1 cellular context compared by ENCODE assay signal in genomic region chr7:128860158-128861073, GRCh38.
TF ChIP-seq lines count a peak whose summit lies in the region.

No MANE protein-coding gene starts in this region.

TF ChIP-seq in K562, 482 proteins besides CTCF, POLR2A, EP300 and RAD21 (continued from another document and continues in another):
- TF ChIP-seq REST (CRISPR knock-in tag; IDR thresholded peaks at IDR 0.05; ENCODE audit: low read depth) (peak; percentile 26; the same call in 1 of the 2 replicates), PRMT5 (CRISPR knock-in tag; IDR thresholded peaks at IDR 0.05) (no peak), ZNF41 (CRISPR knock-in tag; conservative IDR thresholded peaks at IDR 0.05) (no peak; the same call in none of the 2 replicates), RBM17 (IDR thresholded peaks at IDR 0.05; ENCODE audit: borderline replicate concordance, low read depth, low read length) (no peak), TRIM28 (IDR thresholded peaks at IDR 0.05) (peak; percentile 81; the same call in 1 of the 2 replicates), NFRKB (IDR thresholded peaks at IDR 0.05; ENCODE audit: low read depth) (peak; percentile 30; the same call in 1 of the 2 replicates), CHD2 (IDR thresholded peaks at IDR 0.05; ENCODE audit: low read depth, low read length) (no peak; the same call in 1 of the 2 replicates), ELF1 (tag; IDR thresholded peaks at IDR 0.05) (no peak), FOXJ3 (CRISPR knock-in tag; IDR thresholded peaks at IDR 0.05) (no peak), HNRNPUL1 (IDR thresholded peaks at IDR 0.05; ENCODE audit: low read length) (no peak), CREB5 (CRISPR knock-in tag; IDR thresholded peaks at IDR 0.05) (no peak), ZFP1 (CRISPR knock-in tag; IDR thresholded peaks at IDR 0.05) (no peak), GTF3C2 (IDR thresholded peaks at IDR 0.05; ENCODE audit: borderline replicate concordance, extremely low read depth, insufficient read length) (no peak), STAT5A (IDR thresholded peaks at IDR 0.05; ENCODE audit: borderline replicate concordance, low read length) (peak; percentile 91), TFAM (CRISPR knock-in tag; conservative IDR thresholded peaks at IDR 0.05) (no peak), NR2F6 (CRISPR knock-in tag; IDR thresholded peaks at IDR 0.05) (no peak), ZNF140 (CRISPR knock-in tag; IDR thresholded peaks at IDR 0.05) (no peak), ZNF274 (IDR thresholded peaks at IDR 0.05; ENCODE audit: borderline replicate concordance, low read depth, low read length) (peak; percentile 30; the same call in 1 of the 2 replicates), BRCA1 (IDR thresholded peaks at IDR 0.05) (no peak), BRCA1 (CRISPR knock-in tag; IDR thresholded peaks at IDR 0.05) (no peak), MTA1 (IDR thresholded peaks at IDR 0.05; ENCODE audit: borderline replicate concordance) (peak; percentile 90), MYC (IDR thresholded peaks at IDR 0.05; ENCODE audit: low read depth, low read length) (no peak; the same call in 1 of the 2 replicates), MYC (CRISPR knock-in tag; IDR thresholded peaks at IDR 0.05; ENCODE audit: borderline replicate concordance, low read depth) (peak; percentile 72), ARHGAP35 (IDR thresholded peaks at IDR 0.05; ENCODE audit: partially characterized antibody) (peak; percentile 3), TBL1XR1 (IDR thresholded peaks at IDR 0.05; ENCODE audit: low read length in 2 of 2) (peak in 1 of 2 experiments; percentile 70; a peak in 3 of 4 replicates), CEBPG (CRISPR knock-in tag; IDR thresholded peaks at IDR 0.05) (no peak), CEBPG (tag; conservative IDR thresholded peaks at IDR 0.05 in 1 of 2, IDR thresholded peaks at IDR 0.05 in 1 of 2) (no peak), KDM2B (CRISPR knock-in tag; IDR thresholded peaks at IDR 0.05) (no peak), CREBBP (IDR thresholded peaks at IDR 0.05; ENCODE audit: low read depth, low read length) (no peak), MAFG (tag; conservative IDR thresholded peaks at IDR 0.05) (0 out of 2 replicates have a peak, but pooled peaks have one; percentile 3), ZKSCAN3 (CRISPR knock-in tag; IDR thresholded peaks at IDR 0.05) (no peak), DACH1 (IDR thresholded peaks at IDR 0.05; ENCODE audit: partially characterized antibody) (peak; percentile 92), ZNF146 (CRISPR knock-in tag; IDR thresholded peaks at IDR 0.05; ENCODE audit: unreplicated experiment) (no peak), BRD9 (IDR thresholded peaks at IDR 0.05; ENCODE audit: low read depth, partially characterized antibody) (peak; percentile 28), CEBPB (tag; IDR thresholded peaks at IDR 0.05) (peak; percentile 76), SRSF1 (IDR thresholded peaks at IDR 0.05; ENCODE audit: low read depth, low read length) (no peak), NCOA4 (IDR thresholded peaks at IDR 0.05; ENCODE audit: partially characterized antibody) (peak; percentile 74), ZC3H4 (CRISPR knock-in tag; IDR thresholded peaks at IDR 0.05; ENCODE audit: borderline replicate concordance) (no peak), FOSL1 (tag; conservative IDR thresholded peaks at IDR 0.05) (peak; percentile 21; the same call in 1 of the 2 replicates), JUN (IDR thresholded peaks at IDR 0.05; ENCODE audit: borderline replicate concordance, low read depth, low read length) (no peak; the same call in 1 of the 2 replicates), JUN (CRISPR knock-in tag; IDR thresholded peaks at IDR 0.05; ENCODE audit: borderline replicate concordance) (0 out of 2 replicates have a peak, but pooled peaks have one; percentile 19), ZBTB8A (IDR thresholded peaks at IDR 0.05; ENCODE audit: partially characterized antibody) (no peak), NR4A1 (CRISPR knock-in tag; IDR thresholded peaks at IDR 0.05) (0 out of 2 replicates have a peak, but pooled peaks have one; percentile 63), NR4A1 (tag; IDR thresholded peaks at IDR 0.05) (0 out of 2 replicates have a peak, but pooled peaks have one; percentile 57), EWSR1 (IDR thresholded peaks at IDR 0.05; ENCODE audit: borderline replicate concordance, low read depth, partially characterized antibody) (no peak), MBD2 (IDR thresholded peaks at IDR 0.05; ENCODE audit: borderline replicate concordance, low read depth) (peak; percentile 71), TAF15 (IDR thresholded peaks at IDR 0.05; ENCODE audit: low read depth, low read length) (no peak), PYGO2 (tag; IDR thresholded peaks at IDR 0.05) (no peak), MAFF (IDR thresholded peaks at IDR 0.05; ENCODE audit: low read length) (no peak), SIX5 (IDR thresholded peaks at IDR 0.05; ENCODE audit: borderline replicate concordance in 1 of 2, insufficient read depth in 1 of 2, low read depth in 1 of 2, low read length in 2 of 2) (no peak)
- TF ChIP-seq, protein P1, sequence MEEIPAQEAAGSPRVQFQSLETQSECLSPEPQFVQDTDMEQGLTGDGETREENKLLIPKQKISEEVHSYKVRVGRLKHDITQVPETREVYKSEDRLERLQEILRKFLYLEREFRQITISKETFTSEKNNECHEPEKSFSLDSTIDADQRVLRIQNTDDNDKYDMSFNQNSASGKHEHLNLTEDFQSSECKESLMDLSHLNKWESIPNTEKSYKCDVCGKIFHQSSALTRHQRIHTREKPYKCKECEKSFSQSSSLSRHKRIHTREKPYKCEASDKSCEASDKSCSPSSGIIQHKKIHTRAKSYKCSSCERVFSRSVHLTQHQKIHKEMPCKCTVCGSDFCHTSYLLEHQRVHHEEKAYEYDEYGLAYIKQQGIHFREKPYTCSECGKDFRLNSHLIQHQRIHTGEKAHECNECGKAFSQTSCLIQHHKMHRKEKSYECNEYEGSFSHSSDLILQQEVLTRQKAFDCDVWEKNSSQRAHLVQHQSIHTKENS (CRISPR knock-in tag; IDR thresholded peaks at IDR 0.05): no peak
- TF ChIP-seq, protein P2, sequence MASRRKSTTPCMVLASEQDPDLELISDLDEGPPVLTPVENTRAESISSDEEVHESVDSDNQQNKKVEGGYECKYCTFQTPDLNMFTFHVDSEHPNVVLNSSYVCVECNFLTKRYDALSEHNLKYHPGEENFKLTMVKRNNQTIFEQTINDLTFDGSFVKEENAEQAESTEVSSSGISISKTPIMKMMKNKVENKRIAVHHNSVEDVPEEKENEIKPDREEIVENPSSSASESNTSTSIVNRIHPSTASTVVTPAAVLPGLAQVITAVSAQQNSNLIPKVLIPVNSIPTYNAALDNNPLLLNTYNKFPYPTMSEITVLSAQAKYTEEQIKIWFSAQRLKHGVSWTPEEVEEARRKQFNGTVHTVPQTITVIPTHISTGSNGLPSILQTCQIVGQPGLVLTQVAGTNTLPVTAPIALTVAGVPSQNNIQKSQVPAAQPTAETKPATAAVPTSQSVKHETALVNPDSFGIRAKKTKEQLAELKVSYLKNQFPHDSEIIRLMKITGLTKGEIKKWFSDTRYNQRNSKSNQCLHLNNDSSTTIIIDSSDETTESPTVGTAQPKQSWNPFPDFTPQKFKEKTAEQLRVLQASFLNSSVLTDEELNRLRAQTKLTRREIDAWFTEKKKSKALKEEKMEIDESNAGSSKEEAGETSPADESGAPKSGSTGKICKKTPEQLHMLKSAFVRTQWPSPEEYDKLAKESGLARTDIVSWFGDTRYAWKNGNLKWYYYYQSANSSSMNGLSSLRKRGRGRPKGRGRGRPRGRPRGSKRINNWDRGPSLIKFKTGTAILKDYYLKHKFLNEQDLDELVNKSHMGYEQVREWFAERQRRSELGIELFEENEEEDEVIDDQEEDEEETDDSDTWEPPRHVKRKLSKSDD (conservative IDR thresholded peaks at IDR 0.05; ENCODE audit: low read length): no peak
- TF ChIP-seq, protein P3, sequence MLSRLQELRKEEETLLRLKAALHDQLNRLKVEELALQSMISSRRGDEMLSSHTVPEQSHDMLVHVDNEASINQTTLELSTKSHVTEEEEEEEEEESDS (CRISPR knock-in tag; IDR thresholded peaks at IDR 0.05): no peak
- TF ChIP-seq, protein P4, sequence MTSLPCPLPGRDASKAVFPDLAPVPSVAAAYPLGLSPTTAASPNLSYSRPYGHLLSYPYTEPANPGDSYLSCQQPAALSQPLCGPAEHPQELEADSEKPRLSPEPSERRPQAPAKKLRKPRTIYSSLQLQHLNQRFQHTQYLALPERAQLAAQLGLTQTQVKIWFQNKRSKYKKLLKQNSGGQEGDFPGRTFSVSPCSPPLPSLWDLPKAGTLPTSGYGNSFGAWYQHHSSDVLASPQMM (CRISPR knock-in tag; IDR thresholded peaks at IDR 0.05): no peak
- TF ChIP-seq, protein P5, sequence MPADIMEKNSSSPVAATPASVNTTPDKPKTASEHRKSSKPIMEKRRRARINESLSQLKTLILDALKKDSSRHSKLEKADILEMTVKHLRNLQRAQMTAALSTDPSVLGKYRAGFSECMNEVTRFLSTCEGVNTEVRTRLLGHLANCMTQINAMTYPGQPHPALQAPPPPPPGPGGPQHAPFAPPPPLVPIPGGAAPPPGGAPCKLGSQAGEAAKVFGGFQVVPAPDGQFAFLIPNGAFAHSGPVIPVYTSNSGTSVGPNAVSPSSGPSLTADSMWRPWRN (IDR thresholded peaks at IDR 0.05; ENCODE audit: low read depth): peak; percentile 84
- TF ChIP-seq, protein P6, sequence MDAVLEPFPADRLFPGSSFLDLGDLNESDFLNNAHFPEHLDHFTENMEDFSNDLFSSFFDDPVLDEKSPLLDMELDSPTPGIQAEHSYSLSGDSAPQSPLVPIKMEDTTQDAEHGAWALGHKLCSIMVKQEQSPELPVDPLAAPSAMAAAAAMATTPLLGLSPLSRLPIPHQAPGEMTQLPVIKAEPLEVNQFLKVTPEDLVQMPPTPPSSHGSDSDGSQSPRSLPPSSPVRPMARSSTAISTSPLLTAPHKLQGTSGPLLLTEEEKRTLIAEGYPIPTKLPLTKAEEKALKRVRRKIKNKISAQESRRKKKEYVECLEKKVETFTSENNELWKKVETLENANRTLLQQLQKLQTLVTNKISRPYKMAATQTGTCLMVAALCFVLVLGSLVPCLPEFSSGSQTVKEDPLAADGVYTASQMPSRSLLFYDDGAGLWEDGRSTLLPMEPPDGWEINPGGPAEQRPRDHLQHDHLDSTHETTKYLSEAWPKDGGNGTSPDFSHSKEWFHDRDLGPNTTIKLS (IDR thresholded peaks at IDR 0.05; ENCODE audit: borderline replicate concordance, low read depth): no peak
- TF ChIP-seq, protein P7, sequence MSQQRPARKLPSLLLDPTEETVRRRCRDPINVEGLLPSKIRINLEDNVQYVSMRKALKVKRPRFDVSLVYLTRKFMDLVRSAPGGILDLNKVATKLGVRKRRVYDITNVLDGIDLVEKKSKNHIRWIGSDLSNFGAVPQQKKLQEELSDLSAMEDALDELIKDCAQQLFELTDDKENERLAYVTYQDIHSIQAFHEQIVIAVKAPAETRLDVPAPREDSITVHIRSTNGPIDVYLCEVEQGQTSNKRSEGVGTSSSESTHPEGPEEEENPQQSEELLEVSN (IDR thresholded peaks at IDR 0.05; ENCODE audit: borderline replicate concordance in 1 of 2, extremely low read depth in 1 of 2, insufficient read depth in 1 of 2, insufficient read length in 1 of 2, low read depth in 1 of 2, low read length in 1 of 2, poor library complexity in 1 of 2, severe bottlenecking in 1 of 2): peak; percentile 45 to 65
